8 cellular contexts compared by ENCODE assay signal in genomic region chr17:7177954-7178477, GRCh38. TPM values are rescaled to one million over a fixed set of nuclear protein-coding genes. Genes with fewer than 3 reads are reported as not detected.
DNase-seq lines count a peak whose midpoint lies in the region; ATAC-seq and TF ChIP-seq lines count a peak whose summit lies in the region.

No MANE protein-coding gene starts in this region.

- no peak for TF ChIP-seq CTCF in parathyroid adenoma (IDR thresholded peaks at IDR 0.05)

- H3K4me2 ChIP-seq in parathyroid adenoma (ENCODE audit: low read length), result peak overlapping the region; percentile 95

- H3K27me3 ChIP-seq in endocrine pancreas (ENCODE audit: control insufficient read depth, insufficient read depth, low read length) (no peaks in the 10 kb centered on the region), parathyroid adenoma (ENCODE audit: control insufficient read depth, insufficient read depth, low read length) (no peaks in the 10 kb centered on the region)

- ATAC-seq in HG03159 (IDR thresholded peaks at IDR 0.05; ENCODE audit: unreplicated experiment) (no peak), HG02852 (IDR thresholded peaks at IDR 0.05; ENCODE audit: unreplicated experiment) (no peak)

- H3K9ac ChIP-seq in endocrine pancreas (ENCODE audit: control insufficient read depth, insufficient read depth, low read length) (peak overlapping the region; percentile 79), parathyroid adenoma (no peak overlapping the region)

- H3K4me3 ChIP-seq in endocrine pancreas (ENCODE audit: control insufficient read depth, insufficient read depth, low read length), result peak overlapping the region; percentile 39
- peak overlapping the region; percentile 71 for H3K4me3 ChIP-seq in parathyroid adenoma (ENCODE audit: low read depth, low read length)

- no peaks in the 10 kb centered on the region for H3K36me3 ChIP-seq in endocrine pancreas (ENCODE audit: control insufficient read depth, insufficient read depth, low read length)
- no peaks in the 10 kb centered on the region for H3K36me3 ChIP-seq in parathyroid adenoma (ENCODE audit: control insufficient read depth, insufficient read depth, low read length)

- DNase-seq in DMS153 (lab: John Stamatoyannopoulos, UW), result peak; percentile 20
- no peak for DNase-seq in DMS153 treated with DMSO at 0.1 percent for 48 hours (lab: John Stamatoyannopoulos, UW; ENCODE audit: unreplicated experiment)
- peak; percentile 39 for DNase-seq in OCI-M1 (lab: John Stamatoyannopoulos, UW)
- DNase-seq in mucosa of gallbladder (ENCODE audit: low spot score), result no peak

- H2AFZ ChIP-seq in parathyroid adenoma, result peak overlapping the region; percentile 86

- H3K27ac ChIP-seq in parathyroid adenoma, result no peak overlapping the region

- no peaks in the 10 kb centered on the region for H3K9me3 ChIP-seq in endocrine pancreas (ENCODE audit: control insufficient read depth, low read length)
- no peaks in the 10 kb centered on the region for H3K9me3 ChIP-seq in parathyroid adenoma (ENCODE audit: control insufficient read depth, low read length)

- H3K79me2 ChIP-seq in parathyroid adenoma, result no peaks in the 10 kb centered on the region

- H3K4me1 ChIP-seq in endocrine pancreas (ENCODE audit: control insufficient read depth, insufficient read depth, low read length) (no peaks in the 10 kb centered on the region), parathyroid adenoma (peaks cover 16% of the 10 kb centered on the region)

RNA-seq across cellular contexts. Expression of gene ASGR1, which starts 1.2 kb away (rescaled TPM):
- total RNA-seq in mucosa of gallbladder, result 5.0 TPM

RNA-seq across cellular contexts. Expression of gene DLG4, which starts 41.6 kb away (rescaled TPM):
- 36.5 TPM for total RNA-seq in mucosa of gallbladder

RNA-seq across cellular contexts. Expression of gene ACADVL, which starts 41.7 kb away (rescaled TPM):
- total RNA-seq in mucosa of gallbladder, result 914 TPM

RNA-seq across cellular contexts. Expression of gene DVL2, which starts 56.3 kb away (rescaled TPM):
- 60.9 TPM for total RNA-seq in mucosa of gallbladder

Comparison
In these comparisons a context has a peak if more than half of its experiments do, and no peak if none do; other contexts are left out.
1. DNase-seq: peak in DMS153 (single experiment) and OCI-M1 (single experiment); none in DMS153 treated with DMSO at 0.1 percent for 48 hours (single experiment) and mucosa of gallbladder (single experiment).